Comparison of ENCODE assay signal across 19 cellular contexts in genomic region chr3:160870327-160870726, GRCh38.
DNase-seq lines count a peak whose midpoint lies in the region; ATAC-seq, FAIRE-seq and TF ChIP-seq lines count a peak whose summit lies in the region.
"Had no signal": no experiment of that assay in that cellular context is flagged by ENCODE, and none has a peak within 500 bp of the region (broad histone marks: within the 10 kb centered on the region; RNA-seq: fewer than 3 reads in every experiment).

No MANE protein-coding gene starts in this region.

- no peak for TF ChIP-seq CTCF in HepG2 (CRISPR knock-in tag; IDR thresholded peaks at IDR 0.05)

- no peak overlapping the region for H3K4me3 ChIP-seq in HepG2 (replicated peaks in 1 of 3; ENCODE audit: insufficient read depth in 1 of 3, low read depth in 2 of 3, low read length in 3 of 3)
- H3K4me3 ChIP-seq: adrenal gland, GM12878, prostate gland, uterus had no signal

- no peak overlapping the region for H3K4me2 ChIP-seq in HepG2 (ENCODE audit: low read depth, low read length)

- BruUV-seq in HepG2 (replicated peaks; lab: Mats Ljungman, UMichigan): no TSS peak

- no peak overlapping the region for H2AFZ ChIP-seq in HepG2 (ENCODE audit: low read length)

- H4K20me1 ChIP-seq in HepG2 (ENCODE audit: insufficient read depth, low read length): no peaks in the 10 kb centered on the region

- no peak overlapping the region for H3K27ac ChIP-seq in HepG2 (ENCODE audit: extremely low read length, insufficient read depth, low read length)
- H3K27ac ChIP-seq: prostate gland, uterus had no signal

- no peak for TF ChIP-seq RAD21 in HepG2 (CRISPR knock-in tag; IDR thresholded peaks at IDR 0.05)

- TF ChIP-seq EP300 in HepG2 (IDR thresholded peaks at IDR 0.05; ENCODE audit: low read depth in 2 of 2, low read length in 2 of 2) (no peak), HepG2 (CRISPR knock-in tag; IDR thresholded peaks at IDR 0.05; ENCODE audit: borderline replicate concordance) (no peak)

- H3K9ac ChIP-seq in HepG2 (ENCODE audit: insufficient read depth, low read depth, low read length): no peak overlapping the region

- no peaks in the 10 kb centered on the region for H3K9me3 ChIP-seq in HepG2 (ENCODE audit: low read length)
- H3K9me3 ChIP-seq: adrenal gland, prostate gland, uterus had no signal

- intact Hi-C loops in HepG2 (cut with micrococcal nuclease; ENCODE audit: unreplicated experiment): no loop called here

- POLR2A ChIA-PET in HepG2 (lab: Yijun Ruan, JAX): no interaction called here

- in situ Hi-C loops in HepG2 (cut with HindIII; ENCODE audit: extremely low pct_ligation_motif_present, low pct_unique_long_range_greater_than_20kb): no loop called here

- no peak for TF ChIP-seq POLR2A in HepG2 (IDR thresholded peaks at IDR 0.05; ENCODE audit: insufficient read depth in 1 of 2, low read depth in 2 of 2, low read length in 2 of 2)

- H3K27me3 ChIP-seq in HepG2 (ENCODE audit: control insufficient read depth in 1 of 2, insufficient read depth in 2 of 2, low read length in 2 of 2): no peaks in the 10 kb centered on the region
- H3K27me3 ChIP-seq: adrenal gland, uterus had no signal

- CTCF ChIA-PET in HepG2 (lab: Yijun Ruan, JAX; ENCODE audit: low intra/inter-chr PET ratio, low total read pairs): no interaction called here

- DNase-seq in DMS53 (lab: John Stamatoyannopoulos, UW) (peak; percentile 62), NCI-H146 treated with DMSO at 0.1 percent for 48 hours (lab: John Stamatoyannopoulos, UW; ENCODE audit: unreplicated experiment) (peak; percentile 90), SHP77 treated with DMSO at 0.1 percent for 48 hours (lab: John Stamatoyannopoulos, UW) (peak; percentile 52), HepG2 (ENCODE audit: low spot score) (no peak), nucleus accumbens (lab: John Stamatoyannopoulos, UW) (no peak), NAMALWA (ENCODE audit: low spot score) (no peak)
- DNase-seq: activated CD4-positive, alpha-beta T cell treated with anti-CD3 and anti-CD28 coated beads for 4 hours; activated T-cell treated with anti-CD3 and anti-CD28 coated beads, Interleukin-2, amount 50 U/mL, for 4 hours; cortex of kidney; DND-41; stimulated activated CD4-positive, alpha-beta T cell treated with anti-CD3 and anti-CD28 coated beads, Interleukin-2, amount 100 ng/mL, for 24 hours; T-cell; uterus had no signal

- H3K36me3 ChIP-seq in HepG2 (replicated peaks in 1 of 2; ENCODE audit: control insufficient read depth in 1 of 2, insufficient read depth in 2 of 2, low read length in 2 of 2): no peaks in the 10 kb centered on the region
- H3K36me3 ChIP-seq: adrenal gland, prostate gland, uterus had no signal

- H3K79me2 ChIP-seq in HepG2 (ENCODE audit: insufficient read depth, low read length): no peaks in the 10 kb centered on the region

- FAIRE-seq in HepG2 (lab: Jason Lieb, UNC): no peak
- FAIRE-seq: GM12878 had no signal

- ATAC-seq in HepG2: no peak
- ATAC-seq in SK-N-SH treated with all-trans-retinoic acid at 6 μM for 48 hours: no peak
- ATAC-seq in GM18907 (IDR thresholded peaks at IDR 0.05; ENCODE audit: unreplicated experiment): no peak
- ATAC-seq: activated T-cell treated with anti-CD3 and anti-CD28 coated beads, Interleukin-2, amount 50 U/mL, for 4 hours; esophagus mucosa; GM12878; T-cell had no signal

- WGBS in HepG2 (ENCODE audit: low lambda C conversion rate): 39% methylated on average over 4 of the region's 4 CpGs

- H3K4me1 ChIP-seq in HepG2 (ENCODE audit: insufficient read depth, low read length): no peaks in the 10 kb centered on the region
- H3K4me1 ChIP-seq: prostate gland, uterus had no signal

TF ChIP-seq in HepG2, 621 proteins besides CTCF, POLR2A, EP300 and RAD21:
- TF ChIP-seq CREB1 (IDR thresholded peaks at IDR 0.05): peak; percentile 54
- TF ChIP-seq CREB1 (CRISPR knock-in tag; IDR thresholded peaks at IDR 0.05): no peak
- no peak for TF ChIP-seq ZSCAN20 (CRISPR knock-in tag; IDR thresholded peaks at IDR 0.05; ENCODE audit: borderline replicate concordance)
TF ChIP-seq in HepG2: peak in this region for 1.

TF ChIP-seq in SK-N-SH treated with all-trans-retinoic acid at 6 μM for 48 hours, 23 proteins besides CTCF, POLR2A, EP300 and RAD21:
- TF ChIP-seq OSR1 (CRISPR knock-in tag; IDR thresholded peaks at IDR 0.05) (no peak), TOX (CRISPR knock-in tag; IDR thresholded peaks at IDR 0.05; ENCODE audit: borderline replicate concordance) (no peak), CSDC2 (CRISPR knock-in tag; IDR thresholded peaks at IDR 0.05) (no peak), TSHZ2 (CRISPR knock-in tag; IDR thresholded peaks at IDR 0.05) (no peak), CREB5 (CRISPR knock-in tag; IDR thresholded peaks at IDR 0.05; ENCODE audit: low read depth) (no peak), TCF4 (CRISPR knock-in tag; IDR thresholded peaks at IDR 0.05; ENCODE audit: borderline replicate concordance) (no peak), BACH2 (CRISPR knock-in tag; IDR thresholded peaks at IDR 0.05; ENCODE audit: borderline replicate concordance) (no peak), ZNF70 (CRISPR knock-in tag; IDR thresholded peaks at IDR 0.05) (no peak), ESRRG (CRISPR knock-in tag; IDR thresholded peaks at IDR 0.05) (no peak), PPARA (CRISPR knock-in tag; IDR thresholded peaks at IDR 0.05; ENCODE audit: borderline replicate concordance) (no peak), RARB (CRISPR knock-in tag; IDR thresholded peaks at IDR 0.05) (no peak)
TF ChIP-seq in SK-N-SH treated with all-trans-retinoic acid at 6 μM for 48 hours: peak in this region for 0.

Comparison
In these comparisons a context has a peak if more than half of its experiments do, and no peak if none do; other contexts are left out.
1. DNase-seq: peak in DMS53 (single experiment), NCI-H146 treated with DMSO at 0.1 percent for 48 hours (single experiment) and SHP77 treated with DMSO at 0.1 percent for 48 hours (single experiment); none in HepG2 (single experiment), nucleus accumbens (0 of 56) and NAMALWA (single experiment).